ENCODE assay signal across 20 cellular contexts in the genomic region with DNA sequence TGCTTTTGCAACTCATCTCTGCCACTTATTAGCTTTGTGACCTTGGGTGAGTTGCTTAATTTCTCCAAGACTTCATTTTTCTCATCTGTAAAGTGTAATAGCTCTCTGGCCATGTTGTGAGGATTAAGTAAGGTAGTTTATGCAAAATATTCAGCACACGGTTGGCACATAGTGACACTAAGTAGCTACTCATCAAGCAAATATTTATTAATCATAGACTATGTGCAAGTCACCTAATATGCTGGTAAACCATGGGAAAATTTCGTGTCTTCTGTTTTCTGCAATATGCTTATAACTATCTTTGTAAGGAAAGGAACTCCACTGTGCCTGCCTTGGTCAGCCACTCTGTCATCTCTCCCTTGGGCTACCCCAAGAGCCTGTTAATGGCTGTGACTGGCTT.
"Had no signal": no experiment of that assay in that cellular context is flagged by ENCODE, and none has a peak within 500 bp of the region (broad histone marks: within the 10 kb centered on the region; RNA-seq: fewer than 3 reads in every experiment).

No MANE protein-coding gene starts in this region.

- FAIRE-seq: frontal cortex, kidney had no signal

- H3K27ac ChIP-seq: breast epithelium, esophagus squamous epithelium, left lung, sigmoid colon, spleen, thoracic aorta, upper lobe of right lung had no signal

- H3K4me1 ChIP-seq: breast epithelium, esophagus squamous epithelium, left lung, sigmoid colon, spleen, upper lobe of right lung had no signal

- H3K36me3 ChIP-seq: breast epithelium, esophagus squamous epithelium, left lung, sigmoid colon, spleen, thoracic aorta, upper lobe of right lung had no signal

- DNase-seq: activated CD4-positive, alpha-beta T cell treated with anti-CD3 and anti-CD28 coated beads, Interleukin-2, amount 10 ng/mL, durations not matched to agents 24 days and 14 days; activated CD4-positive, CD25-positive, alpha-beta regulatory T cell; activated CD8-positive, alpha-beta T cell treated with anti-CD3 and anti-CD28 coated beads, Interleukin-2, amount 10 ng/mL, durations not matched to agents 7 days and 5 days; activated naive CD4-positive, alpha-beta T cell treated with anti-CD3 and anti-CD28 coated beads for 36 hours; activated naive CD8-positive, alpha-beta T cell treated with anti-CD3 and anti-CD28 coated beads, Interleukin-2, amount 50 U/mL, for 24 hours; activated T-cell treated with anti-CD3 and anti-CD28 coated beads, Interleukin-2, amount 50 U/mL, for 4 hours; aorta; effector CD8-positive, alpha-beta T cell; esophagus squamous epithelium; kidney; left lung; sigmoid colon; spleen; stimulated activated CD4-positive, alpha-beta T cell treated with anti-CD3 and anti-CD28 coated beads, Interleukin-4, amount 100 ng/mL, for 4 hours; T-cell; upper lobe of right lung had no signal

- H3K4me3 ChIP-seq: breast epithelium, esophagus squamous epithelium, left lung, sigmoid colon, spleen, thoracic aorta, upper lobe of right lung had no signal

- H3K9me3 ChIP-seq: breast epithelium, esophagus squamous epithelium, left lung, sigmoid colon, spleen, thoracic aorta, upper lobe of right lung had no signal

- ATAC-seq: activated CD8-positive, alpha-beta T cell treated with anti-CD3 and anti-CD28 coated beads, Interleukin-2, amount 10 ng/mL, durations not matched to agents 7 days and 5 days; activated naive CD8-positive, alpha-beta T cell treated with anti-CD3 and anti-CD28 coated beads, Interleukin-2, amount 50 U/mL, for 24 hours; activated T-cell treated with anti-CD3 and anti-CD28 coated beads, Interleukin-2, amount 50 U/mL, for 4 hours; left lung; stimulated activated memory B cell treated with anti-CD40 and anti-IgM and Interleukin-4, amounts not matched to agents 10 μg/mL and 1 μg/mL and 100 μg/mL, for 72 hours; T-cell; upper lobe of right lung had no signal

- H3K27me3 ChIP-seq: breast epithelium, esophagus squamous epithelium, left lung, sigmoid colon, spleen had no signal
